ENCODE assay signal across 8 cellular contexts in genomic region chr5:141814064-141814982, GRCh38.
A peak's percentile ranks its signal among the peaks of the same experiment; 100 is the strongest.
DNase-seq lines count a peak whose midpoint lies in the region; ATAC-seq, FAIRE-seq and TF ChIP-seq lines count a peak whose summit lies in the region.

No MANE protein-coding gene starts in this region.

- H3K9me3 ChIP-seq in PC-9 (ENCODE audit: insufficient read depth, low read depth) (no peaks in the 10 kb centered on the region), heart right ventricle (no peaks in the 10 kb centered on the region), small intestine (ENCODE audit: control insufficient read depth, low read depth) (no peaks in the 10 kb centered on the region)

- H3K4me1 ChIP-seq in PC-9 (replicated peaks; ENCODE audit: insufficient read depth): peaks cover 8% of the 10 kb centered on the region
- H3K4me1 ChIP-seq in heart right ventricle: peaks cover 6 to 74% (median 31%) of the 10 kb centered on the region in 9 donors
- H3K4me1 ChIP-seq in small intestine (ENCODE audit: control insufficient read depth in 2 of 2, insufficient read depth in 1 of 2, low read depth in 1 of 2, low read length in 1 of 2): no peaks in the 10 kb centered on the region

- H3K27ac ChIP-seq in PC-9: no peak overlapping the region
- H3K27ac ChIP-seq in heart right ventricle: peak overlapping the region in 9 of 10 donors; percentile 57 to 94 (median 81)
- H3K27ac ChIP-seq in small intestine (ENCODE audit: low read depth in 1 of 2, low read length in 1 of 2): no peak overlapping the region

- FAIRE-seq in small intestine (lab: Jason Lieb, UNC): no peak

- POLR2A ChIA-PET in PC-9 (lab: Charles Lee; ENCODE audit: unreplicated experiment): interaction anchor here (0.7 kb wide), 1 partner anchor 110 kb away, joined by 5 read pairs; the partner anchor contains the start of gene DELE1

- H3K79me2 ChIP-seq in PC-9 (ENCODE audit: low read depth): no peaks in the 10 kb centered on the region

- no peaks in the 10 kb centered on the region for H3K9me2 ChIP-seq in PC-9 (ENCODE audit: insufficient read depth)

- H3K4me3 ChIP-seq in PC-9 (no peak overlapping the region), heart right ventricle (no peak overlapping the region), small intestine (ENCODE audit: low read depth in 1 of 2, low read length in 2 of 2) (no peak overlapping the region)

- ATAC-seq in heart right ventricle (peak; percentile 42 to 78 (median 60)), HG02798 (IDR thresholded peaks at IDR 0.05; ENCODE audit: poor library complexity, unreplicated experiment) (no peak)

- H3K36me3 ChIP-seq in PC-9 (ENCODE audit: low read depth) (no peaks in the 10 kb centered on the region), heart right ventricle (no peaks in the 10 kb centered on the region), small intestine (ENCODE audit: control insufficient read depth in 2 of 2, insufficient read depth in 2 of 2, low read length in 2 of 2) (no peaks in the 10 kb centered on the region)

- no peak overlapping the region for H3K4me2 ChIP-seq in PC-9

- DNase-seq in AG08395 (ENCODE audit: low spot score): peak; percentile 50
- DNase-seq in GM19238 (ENCODE audit: insufficient read length, low spot score): peak; percentile 31
- peak in 1 of 2 experiments; percentile 67 for DNase-seq in PC-9
- DNase-seq in activated effector memory CD4-positive, alpha-beta T cell treated with anti-CD3 and anti-CD28 coated beads, Interleukin-2, amount 50 U/mL, for 16 hours: peak; percentile 82
- peak; percentile 55 to 64 for DNase-seq in heart right ventricle
- peak; percentile 67 for DNase-seq in small intestine
- DNase-seq in SIG-M5 (lab: John Stamatoyannopoulos, UW): no peak

- CTCF ChIA-PET in PC-9 (lab: Charles Lee): interaction anchor here (1.3 to 1.6 kb wide), 2 partner anchors 65 to 122 kb away, joined by 3 read pairs; no protein-coding TSS in a partner anchor

- no TSS peak for BruUV-seq in PC-9 (replicated peaks; lab: Mats Ljungman, UMichigan)

- intact Hi-C loops in PC-9 (cut with micrococcal nuclease; ENCODE audit: unreplicated experiment) (loop anchor here (1.0 to 5.0 kb wide), 6 partner anchors 34 to 149 kb away; no protein-coding TSS in a partner anchor), heart right ventricle (cut with DNase I) (loop anchor here in 8 of 10 donors (2.0 to 10.0 kb wide), 4 partner anchors 64 to 112 kb away; partner anchors contain the start of gene PCDH1 (in 1 of the 8))

- H4K20me1 ChIP-seq in PC-9 (ENCODE audit: insufficient read depth): no peaks in the 10 kb centered on the region

- 40 to 43% methylated on average over 9 of the region's 9 CpGs for WGBS in heart right ventricle, 2 donors
- 62 to 70% (median 64%) methylated on average over 9 of the region's 9 CpGs for WGBS in small intestine, 3 donors

- peaks cover 5% of the 10 kb centered on the region; the same call in 1 of the 2 replicates for H3F3A ChIP-seq in PC-9 (ENCODE audit: insufficient read depth, low read depth)

- H3K27me3 ChIP-seq in PC-9 (ENCODE audit: insufficient read depth, low read depth) (no peaks in the 10 kb centered on the region), heart right ventricle (peaks cover 0 to 27% (median 15%) of the 10 kb centered on the region in 7 donors), small intestine (ENCODE audit: control insufficient read depth in 2 of 2, insufficient read depth in 2 of 2, low read length in 2 of 2) (no peaks in the 10 kb centered on the region)

- H2AFZ ChIP-seq in PC-9: no peak overlapping the region

- TF ChIP-seq CTCF in PC-9 (conservative IDR thresholded peaks at IDR 0.05) (peak; percentile 70), heart right ventricle (IDR thresholded peaks at IDR 0.05) (peak; percentile 41 to 73 (median 64))

Comparison
In these comparisons a context has a peak if more than half of its experiments do, and no peak if none do; other contexts are left out.
1. H3K27ac ChIP-seq: peak in heart right ventricle (9 of 10); none in PC-9 (single experiment) and small intestine (0 of 2).